9 cellular contexts compared by ENCODE assay signal in genomic region chr11:112163875-112164521, GRCh38. TPM values are rescaled to one million over a fixed set of nuclear protein-coding genes. Genes with fewer than 3 reads are reported as not detected.
DNase-seq lines count a peak whose midpoint lies in the region; ATAC-seq and TF ChIP-seq lines count a peak whose summit lies in the region.
"Had no signal": no experiment of that assay in that cellular context is flagged by ENCODE, and none has a peak within 500 bp of the region (broad histone marks: within the 10 kb centered on the region; RNA-seq: fewer than 3 reads in every experiment).

IL18 (minus strand) TSS chr11:112164094; CDS start chr11:112155053, 9,041 bp downstream.

- WGBS in lower leg skin, 2 donors, result 45 to 49% methylated on average over 12 of the region's 12 CpGs
- 36 to 47% methylated on average over 12 of the region's 12 CpGs for WGBS in upper lobe of left lung, 2 donors
- WGBS in ovary, 3 donors, result 71 to 85% (median 75%) methylated on average over 12 of the region's 12 CpGs

- TF ChIP-seq EP300 in upper lobe of left lung (IDR thresholded peaks at IDR 0.05) (peak in 1 of 4 donors; percentile 23), ovary (IDR thresholded peaks at IDR 0.05) (no peak)

- H3K36me3 ChIP-seq in breast epithelium (no peaks in the 10 kb centered on the region), upper lobe of left lung (no peaks in the 10 kb centered on the region), ovary (no peaks in the 10 kb centered on the region)

- H3K27me3 ChIP-seq in breast epithelium (no peaks in the 10 kb centered on the region), upper lobe of left lung (no peaks in the 10 kb centered on the region), ovary (no peaks in the 10 kb centered on the region)

- TF ChIP-seq POLR2A in breast epithelium (IDR thresholded peaks at IDR 0.05) (no peak), lower leg skin (IDR thresholded peaks at IDR 0.05) (no peak), upper lobe of left lung (IDR thresholded peaks at IDR 0.05) (peak in 3 of 4 donors; percentile 31 to 72 (median 69)), ovary (IDR thresholded peaks at IDR 0.05) (no peak)

- H3K9me3 ChIP-seq in breast epithelium, result no peaks in the 10 kb centered on the region
- no peaks in the 10 kb centered on the region for H3K9me3 ChIP-seq in upper lobe of left lung
- H3K9me3 ChIP-seq in ovary, result no peaks in the 10 kb centered on the region

- ATAC-seq in upper lobe of left lung (ENCODE audit: low FRiP score in 2 of 2), result peak; percentile 86 to 88
- ATAC-seq in HG03442 (IDR thresholded peaks at IDR 0.05; ENCODE audit: unreplicated experiment), result no peak

- H3K36me3 Mint-ChIP-seq in activated CD4-positive, alpha-beta T cell treated with anti-CD3 and anti-CD28 coated beads, Interleukin-2, amount 10 ng/mL, durations not matched to agents 24 days and 14 days (ENCODE audit: low read depth), result no peaks in the 10 kb centered on the region

- no peaks in the 10 kb centered on the region for H3K4me1 ChIP-seq in breast epithelium
- peaks cover 0 to 23% (median 7%) of the 10 kb centered on the region in 4 donors for H3K4me1 ChIP-seq in upper lobe of left lung
- H3K4me1 ChIP-seq in ovary (ENCODE audit: insufficient read depth), result no peaks in the 10 kb centered on the region

- peak within 1 kb of the TSS; percentile 58 for H3K4me3 Mint-ChIP-seq in activated CD4-positive, alpha-beta T cell treated with anti-CD3 and anti-CD28 coated beads, Interleukin-2, amount 10 ng/mL, durations not matched to agents 24 days and 14 days
- H3K4me3 Mint-ChIP-seq: neural crest cell had no signal

- no peak for DNase-seq in activated CD4-positive, alpha-beta T cell treated with anti-CD3 and anti-CD28 coated beads, Interleukin-2, amount 10 ng/mL, durations not matched to agents 24 days and 14 days
- no peak for DNase-seq in activated CD4-positive, alpha-beta T cell treated with anti-CD3 and anti-CD28 coated beads for 4 hours
- DNase-seq in breast epithelium (ENCODE audit: low spot score in 2 of 2) (no peak), lower leg skin (ENCODE audit: low spot score in 2 of 2) (peak; percentile 48 to 87), upper lobe of left lung (peak in 1 of 2 donors; percentile 88), SHP77 (lab: John Stamatoyannopoulos, UW) (no peak), ovary (no peak)

- no peak within 1 kb of the TSS for H3K27ac Mint-ChIP-seq in activated CD4-positive, alpha-beta T cell treated with anti-CD3 and anti-CD28 coated beads, Interleukin-2, amount 10 ng/mL, durations not matched to agents 24 days and 14 days

- peaks cover 6% of the 10 kb centered on the region for H3K4me1 Mint-ChIP-seq in activated CD4-positive, alpha-beta T cell treated with anti-CD3 and anti-CD28 coated beads, Interleukin-2, amount 10 ng/mL, durations not matched to agents 24 days and 14 days
- H3K4me1 Mint-ChIP-seq: neural crest cell had no signal

- peaks cover 35% of the 10 kb centered on the region for H3K27me3 Mint-ChIP-seq in activated CD4-positive, alpha-beta T cell treated with anti-CD3 and anti-CD28 coated beads, Interleukin-2, amount 10 ng/mL, durations not matched to agents 24 days and 14 days

- H3K4me3 ChIP-seq in breast epithelium (peak within 1 kb of the TSS in 2 of 3 donors; percentile 12 to 33), lower leg skin (ENCODE audit: low read depth, poor library complexity, severe bottlenecking) (no peak within 1 kb of the TSS), upper lobe of left lung (peak within 1 kb of the TSS in 3 of 4 donors; percentile 33 to 45 (median 40)), ovary (no peak within 1 kb of the TSS)

- intact Hi-C loops in activated CD4-positive, alpha-beta T cell treated with anti-CD3 and anti-CD28 coated beads, Interleukin-2, amount 10 ng/mL, durations not matched to agents 24 days and 14 days (cut with micrococcal nuclease), result no loop called here
- intact Hi-C loops in breast epithelium (cut with DNase I; ENCODE audit: low total_unique reads) (no loop called here), lower leg skin (cut with DNase I; ENCODE audit: low total_unique reads) (no loop called here), ovary (cut with DNase I) (no loop called here)

- no peak within 1 kb of the TSS for H3K27ac ChIP-seq in breast epithelium
- H3K27ac ChIP-seq in upper lobe of left lung, result peak within 1 kb of the TSS; percentile 72 to 77 (median 74)
- no peak within 1 kb of the TSS for H3K27ac ChIP-seq in ovary

- TF ChIP-seq CTCF in breast epithelium (IDR thresholded peaks at IDR 0.05), result no peak
- TF ChIP-seq CTCF in lower leg skin (IDR thresholded peaks at IDR 0.05), result no peak
- TF ChIP-seq CTCF in upper lobe of left lung (IDR thresholded peaks at IDR 0.05), result no peak
- no peak for TF ChIP-seq CTCF in ovary (IDR thresholded peaks at IDR 0.05)

- H3K9me3 Mint-ChIP-seq in activated CD4-positive, alpha-beta T cell treated with anti-CD3 and anti-CD28 coated beads, Interleukin-2, amount 10 ng/mL, durations not matched to agents 24 days and 14 days, result no peaks in the 10 kb centered on the region
- H3K9me3 Mint-ChIP-seq: neural crest cell had no signal

RNA-seq across cellular contexts. Expression of gene IL18, which starts in this region (rescaled TPM):
- total RNA-seq in activated CD4-positive, alpha-beta T cell treated with anti-CD3 and anti-CD28 coated beads, Interleukin-2, amount 10 ng/mL, durations not matched to agents 24 days and 14 days, result 0.12 TPM in 1 of 2 replicates, not detected in the other
- 10 to 100 TPM in 2 of 3 donors, 1 to 10 TPM in 1; 8.2 to 21.0 (median 16.8) TPM for total RNA-seq in breast epithelium
- total RNA-seq in lower leg skin, result 100 to 1,000 TPM; 231 to 331 (median 297) TPM
- 10 to 100 TPM; 37.1 to 75.4 (median 46.8) TPM for total RNA-seq in upper lobe of left lung
- total RNA-seq in ovary, result 10 to 100 TPM in 1 of 7 donors, 1 to 10 TPM in 6; 1.7 to 17.1 (median 3.5) TPM
- 1 to 10 TPM; 2.2 to 7.7 TPM for polyA plus RNA-seq in ovary
- total RNA-seq: neural crest cell had no signal

Comparison
In these comparisons a context has a peak if more than half of its experiments do, and no peak if none do; other contexts are left out.
1. DNase-seq: peak in lower leg skin (2 of 2); none in activated CD4-positive, alpha-beta T cell treated with anti-CD3 and anti-CD28 coated beads, Interleukin-2, amount 10 ng/mL, durations not matched to agents 24 days and 14 days (single experiment), activated CD4-positive, alpha-beta T cell treated with anti-CD3 and anti-CD28 coated beads for 4 hours (0 of 2), breast epithelium (0 of 2), SHP77 (0 of 2) and ovary (0 of 5).
2. H3K27ac ChIP-seq: peak in upper lobe of left lung (4 of 4); none in breast epithelium (0 of 2) and ovary (0 of 2).
3. H3K4me3 ChIP-seq: peak in breast epithelium (2 of 3) and upper lobe of left lung (3 of 4); none in lower leg skin (single experiment) and ovary (single experiment).
4. POLR2A ChIP-seq: peak in upper lobe of left lung (3 of 4); none in breast epithelium (single experiment), lower leg skin (0 of 2) and ovary (single experiment).